26 cellular contexts compared by ENCODE assay signal in the genomic region with DNA sequence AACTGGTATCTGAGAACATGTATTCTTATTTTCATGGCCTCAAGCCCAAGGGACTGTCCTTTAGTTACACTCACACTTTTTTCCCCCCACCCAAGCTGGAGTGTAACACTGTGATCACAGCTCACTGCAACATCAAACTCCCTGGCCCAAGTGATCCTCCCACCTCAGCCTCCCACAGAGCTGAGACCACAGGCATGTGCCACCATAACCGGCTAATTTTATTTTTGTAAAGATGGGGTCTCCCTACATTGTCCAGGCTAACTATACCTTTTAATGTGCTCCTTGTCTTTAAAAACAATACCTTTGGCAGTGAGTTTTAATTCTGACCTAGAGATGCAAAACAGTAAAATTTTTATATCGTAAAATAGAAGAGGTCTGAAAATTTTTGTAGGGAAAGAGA. TPM values are rescaled to one million over a fixed set of nuclear protein-coding genes. Genes with fewer than 3 reads are reported as not detected.
"Had no signal": no experiment of that assay in that cellular context is flagged by ENCODE, and none has a peak within 500 bp of the region (broad histone marks: within the 10 kb centered on the region; RNA-seq: fewer than 3 reads in every experiment).

No MANE protein-coding gene starts in this region.

- H3K36me3 ChIP-seq: left lung, pancreas, uterus had no signal

- H3K4me1 Mint-ChIP-seq: activated naive CD4-positive, alpha-beta T cell treated with anti-CD3 and anti-CD28 coated beads, Interleukin-2, amount 50 U/mL, for 24 hours; mesothelial cell of epicardium; natural killer cell; stimulated activated naive CD8-positive, alpha-beta T cell treated with anti-CD3 and anti-CD28 coated beads, Interleukin-15, amount 100 ng/mL, for 72 hours had no signal

- H3K4me3 Mint-ChIP-seq: activated naive CD4-positive, alpha-beta T cell treated with anti-CD3 and anti-CD28 coated beads, Interleukin-2, amount 50 U/mL, for 24 hours; effector memory CD8-positive, alpha-beta T cell; mesothelial cell of epicardium; natural killer cell; stimulated activated naive CD8-positive, alpha-beta T cell treated with anti-CD3 and anti-CD28 coated beads, Interleukin-15, amount 100 ng/mL, for 72 hours; T-helper 2 cell treated with Interferon-gamma antibody and Interleukin-4, amounts not matched to agents 5 μg/mL and 100 μg/mL, for 36 hours had no signal

- H3K27ac ChIP-seq: ascending aorta, dorsolateral prefrontal cortex, left lung, pancreas, skin epidermis, suprapubic skin, tibial nerve had no signal

- DNase-seq: activated gamma-delta T cell; central memory CD4-positive, alpha-beta T cell; dorsolateral prefrontal cortex; effector memory CD8-positive, alpha-beta T cell; hippocampal formation; kidney glomerular epithelial cell; left lung; natural killer cell; pancreas; right cardiac atrium; stimulated activated CD4-positive, alpha-beta T cell treated with anti-CD3 and anti-CD28 coated beads, Interleukin-1b, Interleukin-23, amount 100 ng/mL, for 48 hours; stimulated activated naive CD8-positive, alpha-beta T cell treated with anti-CD3 and anti-CD28 coated beads, Interleukin-15, amount 100 ng/mL, for 72 hours; uterus had no signal

- H3K36me3 Mint-ChIP-seq: mesothelial cell of epicardium, natural killer cell had no signal

- ATAC-seq: effector memory CD8-positive, alpha-beta T cell; esophagus mucosa; left lung; natural killer cell; pancreas; right cardiac atrium; stimulated activated naive CD8-positive, alpha-beta T cell treated with anti-CD3 and anti-CD28 coated beads, Interleukin-15, amount 100 ng/mL, for 72 hours had no signal

- H3K9me3 Mint-ChIP-seq: activated naive CD4-positive, alpha-beta T cell treated with anti-CD3 and anti-CD28 coated beads, Interleukin-2, amount 50 U/mL, for 24 hours; effector memory CD8-positive, alpha-beta T cell; mesothelial cell of epicardium; natural killer cell; stimulated activated naive CD8-positive, alpha-beta T cell treated with anti-CD3 and anti-CD28 coated beads, Interleukin-15, amount 100 ng/mL, for 72 hours; T-helper 2 cell treated with Interferon-gamma antibody and Interleukin-4, amounts not matched to agents 5 μg/mL and 100 μg/mL, for 36 hours had no signal

- H3K9me3 ChIP-seq: ascending aorta, left lung, pancreas, suprapubic skin, tibial nerve, uterus had no signal

- H3K27me3 ChIP-seq: ascending aorta, dorsolateral prefrontal cortex, left lung, pancreas, suprapubic skin, tibial nerve, uterus had no signal

- H3K4me1 ChIP-seq: ascending aorta, pancreas, suprapubic skin, uterus had no signal

- H3K27me3 Mint-ChIP-seq: activated naive CD4-positive, alpha-beta T cell treated with anti-CD3 and anti-CD28 coated beads, Interleukin-2, amount 50 U/mL, for 24 hours; effector memory CD8-positive, alpha-beta T cell; stimulated activated naive CD8-positive, alpha-beta T cell treated with anti-CD3 and anti-CD28 coated beads, Interleukin-15, amount 100 ng/mL, for 72 hours had no signal

- H3K27ac Mint-ChIP-seq: activated naive CD4-positive, alpha-beta T cell treated with anti-CD3 and anti-CD28 coated beads, Interleukin-2, amount 50 U/mL, for 24 hours; mesothelial cell of epicardium; natural killer cell; T-helper 2 cell treated with Interferon-gamma antibody and Interleukin-4, amounts not matched to agents 5 μg/mL and 100 μg/mL, for 36 hours had no signal

- H3K4me3 ChIP-seq: ascending aorta, dorsolateral prefrontal cortex, left lung, lung, pancreas, skin epidermis, suprapubic skin, tibial nerve, uterus had no signal

RNA-seq across cellular contexts. Expression of gene FAM83C, which starts 48.2 kb away (rescaled TPM):
- total RNA-seq: activated CD8-positive, alpha-beta memory T cell treated with anti-CD3 and anti-CD28 coated beads for 36 hours; ascending aorta; endothelial cell of umbilical vein; frontal cortex; left lung; lung; mesothelial cell of epicardium; natural killer cell; pancreas; pulmonary artery endothelial cell; right cardiac atrium; tibial nerve; uterus had no signal
- polyA plus RNA-seq: endothelial cell of umbilical vein, lung, pancreas, right cardiac atrium had no signal
